In genomic region chr2:58701688-58702301, GRCh38 we compare ENCODE assay signal across 20 cellular contexts.
A peak's percentile ranks its signal among the peaks of the same experiment; 100 is the strongest.
DNase-seq lines count a peak whose midpoint lies in the region; ATAC-seq, FAIRE-seq and TF ChIP-seq lines count a peak whose summit lies in the region.
"Had no signal": no experiment of that assay in that cellular context is flagged by ENCODE, and none has a peak within 500 bp of the region (broad histone marks: within the 10 kb centered on the region; RNA-seq: fewer than 3 reads in every experiment).

No MANE protein-coding gene starts in this region.

- no peaks in the 10 kb centered on the region for H3K9me2 ChIP-seq in GM23248 (ENCODE audit: insufficient read depth)

- peaks cover 13% of the 10 kb centered on the region for H3K36me3 Mint-ChIP-seq in dendritic cell treated with granulocyte-macrophage colony-stimulating factor and Interleukin-4, amounts not matched to agents 40 ng/mL and 50 ng/mL, for 4 days (ENCODE audit: low read depth)
- no peaks in the 10 kb centered on the region for H3K36me3 Mint-ChIP-seq in osteocyte (ENCODE audit: unreplicated experiment)
- H3K36me3 Mint-ChIP-seq: neural progenitor cell had no signal

- H3K4me1 ChIP-seq in GM23248 (ENCODE audit: insufficient read depth): no peaks in the 10 kb centered on the region
- H3K4me1 ChIP-seq: esophagus squamous epithelium, neural progenitor cell, Peyer's patch, sigmoid colon had no signal

- ATAC-seq in GM21515 (IDR thresholded peaks at IDR 0.05; ENCODE audit: unreplicated experiment): peak; percentile 61
- peak; percentile 75 for ATAC-seq in HG03342 (IDR thresholded peaks at IDR 0.05; ENCODE audit: unreplicated experiment)
- ATAC-seq: activated T-cell treated with anti-CD3 and anti-CD28 coated beads, Interleukin-2, amount 50 U/mL, for 4 hours had no signal

- no peaks in the 10 kb centered on the region for H3F3A ChIP-seq in GM23248 (ENCODE audit: insufficient read depth)

- no peaks in the 10 kb centered on the region for H4K20me1 ChIP-seq in GM23248 (ENCODE audit: insufficient read depth)

- WGBS in GM23248 (ENCODE audit: low coverage in 1 of 2, low lambda C conversion rate in 2 of 2, missing lambda C conversion rate in 2 of 2), 2 experiments: 40 to 50% methylated on average over 3 of the region's 3 CpGs

- no peak overlapping the region for H2AFZ ChIP-seq in GM23248
- H2AFZ ChIP-seq: neural progenitor cell had no signal

- H3K27ac Mint-ChIP-seq in dendritic cell treated with granulocyte-macrophage colony-stimulating factor and Interleukin-4, amounts not matched to agents 40 ng/mL and 50 ng/mL, for 4 days: peak overlapping the region; percentile 34
- no peak overlapping the region for H3K27ac Mint-ChIP-seq in osteocyte (ENCODE audit: unreplicated experiment)
- H3K27ac Mint-ChIP-seq: neural progenitor cell had no signal

- no peak for TF ChIP-seq CTCF in osteocyte (IDR thresholded peaks at IDR 0.05)

- no peaks in the 10 kb centered on the region for H3K9me3 ChIP-seq in GM23248 (ENCODE audit: low read depth)
- H3K9me3 ChIP-seq: esophagus squamous epithelium, Peyer's patch, sigmoid colon had no signal

- H3K27me3 Mint-ChIP-seq in dendritic cell treated with granulocyte-macrophage colony-stimulating factor and Interleukin-4, amounts not matched to agents 40 ng/mL and 50 ng/mL, for 4 days: no peaks in the 10 kb centered on the region
- H3K27me3 Mint-ChIP-seq in osteocyte (ENCODE audit: unreplicated experiment): peaks cover 34% of the 10 kb centered on the region

- H3K36me3 ChIP-seq in GM23248 (ENCODE audit: low read depth): no peaks in the 10 kb centered on the region
- H3K36me3 ChIP-seq: esophagus squamous epithelium, neural progenitor cell, Peyer's patch, sigmoid colon had no signal

- DNase-seq in GM12891 (ENCODE audit: insufficient read length, low spot score) (no peak), osteocyte (ENCODE audit: extremely low spot score, unreplicated experiment) (no peak), inferior parietal cortex (ENCODE audit: extremely low spot score) (no peak), GM23248 (no peak), Kasumi-1 (lab: John Stamatoyannopoulos, UW) (no peak)
- DNase-seq: activated CD4-positive, alpha-beta T cell treated with anti-CD3 and anti-CD28 coated beads for 4 hours; activated T-cell treated with anti-CD3 and anti-CD28 coated beads, Interleukin-2, amount 50 U/mL, for 4 hours; AML-193; DMS79 treated with DMSO at 0.1 percent for 48 hours; esophagus squamous epithelium; NCI-H1417; Peyer's patch; sigmoid colon; stimulated activated CD4-positive, alpha-beta T cell treated with anti-CD3 and anti-CD28 coated beads, Interleukin-4, amount 100 ng/mL, for 24 hours; stimulated activated naive CD4-positive, alpha-beta T cell had no signal

- H3K27me3 ChIP-seq in GM23248 (replicated peaks; ENCODE audit: insufficient read depth): peaks cover 19% of the 10 kb centered on the region; the same call in 1 of the 2 replicates
- H3K27me3 ChIP-seq: esophagus squamous epithelium, neural progenitor cell, Peyer's patch, sigmoid colon had no signal

- no peak for FAIRE-seq in GM12891 (lab: Jason Lieb, UNC)

- no peak overlapping the region for H3K27ac ChIP-seq in GM23248
- H3K27ac ChIP-seq: coronary artery, esophagus squamous epithelium, neural progenitor cell, Peyer's patch, sigmoid colon had no signal

- H3K9me3 Mint-ChIP-seq in dendritic cell treated with granulocyte-macrophage colony-stimulating factor and Interleukin-4, amounts not matched to agents 40 ng/mL and 50 ng/mL, for 4 days: peaks cover 18% of the 10 kb centered on the region
- H3K9me3 Mint-ChIP-seq in osteocyte (ENCODE audit: unreplicated experiment): no peaks in the 10 kb centered on the region
- H3K9me3 Mint-ChIP-seq: neural progenitor cell had no signal

- in situ Hi-C loops in GM23248 (cut with MboI): no loop called here

- no peaks in the 10 kb centered on the region for H3K79me2 ChIP-seq in GM23248 (ENCODE audit: insufficient read depth)

- intact Hi-C loops in dendritic cell treated with granulocyte-macrophage colony-stimulating factor and Interleukin-4, amounts not matched to agents 40 ng/mL and 50 ng/mL, for 4 days (cut with micrococcal nuclease): no loop called here

- H3K4me3 Mint-ChIP-seq in dendritic cell treated with granulocyte-macrophage colony-stimulating factor and Interleukin-4, amounts not matched to agents 40 ng/mL and 50 ng/mL, for 4 days: no peak overlapping the region
- H3K4me3 Mint-ChIP-seq in osteocyte (ENCODE audit: unreplicated experiment): no peak overlapping the region
- H3K4me3 Mint-ChIP-seq: activated T-cell treated with anti-CD3 and anti-CD28 coated beads, Interleukin-2, amount 50 U/mL, for 4 hours; neural progenitor cell had no signal

- TF ChIP-seq POLR2A in GM12891 (IDR thresholded peaks at IDR 0.05; ENCODE audit: low read depth, low read length): no peak

- H3K4me2 ChIP-seq in GM23248 (ENCODE audit: unreplicated experiment): no peak overlapping the region
- H3K4me2 ChIP-seq: neural progenitor cell had no signal

- H3K4me1 Mint-ChIP-seq in dendritic cell treated with granulocyte-macrophage colony-stimulating factor and Interleukin-4, amounts not matched to agents 40 ng/mL and 50 ng/mL, for 4 days (ENCODE audit: low read depth): peaks cover 37% of the 10 kb centered on the region
- H3K4me1 Mint-ChIP-seq in osteocyte (ENCODE audit: unreplicated experiment): no peaks in the 10 kb centered on the region

- no peak overlapping the region for H3K4me3 ChIP-seq in GM23248
- H3K4me3 ChIP-seq: coronary artery, esophagus squamous epithelium, neural progenitor cell, Peyer's patch, sigmoid colon had no signal

- H3K9ac ChIP-seq in GM23248: no peak overlapping the region
- H3K9ac ChIP-seq: neural progenitor cell had no signal

TF ChIP-seq in GM12891, 5 proteins besides CTCF, POLR2A, EP300 and RAD21:
- TF ChIP-seq TAF1 (IDR thresholded peaks at IDR 0.05; ENCODE audit: low read depth, low read length): no peak
- TF ChIP-seq SPI1 (IDR thresholded peaks at IDR 0.05; ENCODE audit: low read depth, low read length): peak; percentile 68
- no peak for TF ChIP-seq POU2F2 (IDR thresholded peaks at IDR 0.05; ENCODE audit: low read depth, low read length)
TF ChIP-seq in GM12891: peak in this region for 1.
